17 cellular contexts compared by ENCODE assay signal in genomic region chr1:94096797-94097549, GRCh38. TPM values are rescaled to one million over a fixed set of nuclear protein-coding genes. Genes with fewer than 3 reads are reported as not detected.
DNase-seq lines count a peak whose midpoint lies in the region; ATAC-seq and TF ChIP-seq lines count a peak whose summit lies in the region.
"Had no signal": no experiment of that assay in that cellular context is flagged by ENCODE, and none has a peak within 500 bp of the region (broad histone marks: within the 10 kb centered on the region; RNA-seq: fewer than 3 reads in every experiment).

No MANE protein-coding gene starts in this region.

- H3K4me3 ChIP-seq in GM23248 (no peak overlapping the region), lower lobe of right lung (no peak overlapping the region), stomach smooth muscle (ENCODE audit: low read length in 2 of 2) (no peak overlapping the region)

- H3K36me3 Mint-ChIP-seq in activated naive CD8-positive, alpha-beta T cell treated with anti-CD3 and anti-CD28 coated beads, Interleukin-2, amount 50 U/mL, for 24 hours (ENCODE audit: low read depth): no peaks in the 10 kb centered on the region

- in situ Hi-C loops in GM23248 (cut with MboI): no loop called here

- no peak overlapping the region for H3K4me3 Mint-ChIP-seq in activated naive CD8-positive, alpha-beta T cell treated with anti-CD3 and anti-CD28 coated beads, Interleukin-2, amount 50 U/mL, for 24 hours

- no peak overlapping the region for H3K27ac Mint-ChIP-seq in activated naive CD8-positive, alpha-beta T cell treated with anti-CD3 and anti-CD28 coated beads, Interleukin-2, amount 50 U/mL, for 24 hours

- H3F3A ChIP-seq in GM23248 (ENCODE audit: insufficient read depth): no peaks in the 10 kb centered on the region; the same call in 1 of the 2 replicates

- H3K9me3 Mint-ChIP-seq in activated naive CD8-positive, alpha-beta T cell treated with anti-CD3 and anti-CD28 coated beads, Interleukin-2, amount 50 U/mL, for 24 hours: no peaks in the 10 kb centered on the region

- H3K4me1 ChIP-seq in GM23248 (ENCODE audit: insufficient read depth): peaks cover 28% of the 10 kb centered on the region
- peaks cover 48% of the 10 kb centered on the region for H3K4me1 ChIP-seq in lower lobe of right lung
- peaks cover 40% of the 10 kb centered on the region for H3K4me1 ChIP-seq in stomach smooth muscle (ENCODE audit: control insufficient read depth, insufficient read depth, low read length)

- intact Hi-C loops in lower lobe of right lung (cut with DNase I): no loop called here

- 59 to 60% methylated on average over 10 of the region's 10 CpGs for WGBS in GM23248 (ENCODE audit: low coverage in 1 of 2, low lambda C conversion rate in 2 of 2, missing lambda C conversion rate in 2 of 2), 2 experiments

- no peak overlapping the region for H2AFZ ChIP-seq in GM23248

- H3K9me3 ChIP-seq in GM23248 (ENCODE audit: low read depth): no peaks in the 10 kb centered on the region
- H3K9me3 ChIP-seq in lower lobe of right lung: no peaks in the 10 kb centered on the region
- H3K9me3 ChIP-seq in stomach smooth muscle (ENCODE audit: control insufficient read depth in 2 of 2, low read length in 2 of 2): no peaks in the 10 kb centered on the region
- H3K9me3 ChIP-seq: neutrophil had no signal

- H3K79me2 ChIP-seq in GM23248 (ENCODE audit: insufficient read depth): no peaks in the 10 kb centered on the region

- no peaks in the 10 kb centered on the region for H3K9me2 ChIP-seq in GM23248 (ENCODE audit: insufficient read depth)

- H3K27me3 Mint-ChIP-seq in activated naive CD8-positive, alpha-beta T cell treated with anti-CD3 and anti-CD28 coated beads, Interleukin-2, amount 50 U/mL, for 24 hours: no peaks in the 10 kb centered on the region

- H3K9ac ChIP-seq in GM23248 (no peak overlapping the region), stomach smooth muscle (ENCODE audit: low read length in 2 of 2) (no peak overlapping the region)

- TF ChIP-seq CTCF in lower lobe of right lung (IDR thresholded peaks at IDR 0.05): no peak

- no peak for ATAC-seq in lower lobe of right lung
- ATAC-seq in activated naive CD8-positive, alpha-beta T cell treated with anti-CD3 and anti-CD28 coated beads, Interleukin-2, amount 50 U/mL, for 24 hours: no peak
- no peak for ATAC-seq in left lobe of liver

- H3K4me1 Mint-ChIP-seq in activated naive CD8-positive, alpha-beta T cell treated with anti-CD3 and anti-CD28 coated beads, Interleukin-2, amount 50 U/mL, for 24 hours: peaks cover 10% of the 10 kb centered on the region

- H3K27ac ChIP-seq in GM23248 (no peak overlapping the region), cingulate gyrus (ENCODE audit: low read depth, low read length) (peak overlapping the region; percentile 49), lower lobe of right lung (peak overlapping the region; percentile 79), stomach smooth muscle (ENCODE audit: low read length) (peak overlapping the region; percentile 31)
- H3K27ac ChIP-seq: C4-2B, neutrophil, VCaP had no signal

- H3K36me3 ChIP-seq in GM23248 (ENCODE audit: low read depth) (no peaks in the 10 kb centered on the region), lower lobe of right lung (no peaks in the 10 kb centered on the region), stomach smooth muscle (ENCODE audit: control insufficient read depth in 2 of 2, insufficient read depth in 2 of 2, low read length in 2 of 2) (no peaks in the 10 kb centered on the region)
- H3K36me3 ChIP-seq: neutrophil had no signal

- DNase-seq in GM23248 (peak; percentile 28), lower lobe of right lung (no peak), hippocampal formation (lab: John Stamatoyannopoulos, UW) (no peak), left lobe of liver (ENCODE audit: low spot score) (no peak), NCI-H1092 (lab: John Stamatoyannopoulos, UW) (no peak)
- DNase-seq in activated naive CD8-positive, alpha-beta T cell treated with anti-CD3 and anti-CD28 coated beads, Interleukin-2, amount 50 U/mL, for 24 hours: no peak
- DNase-seq: activated T-cell treated with anti-CD3 and anti-CD28 coated beads for 4 hours; GF-D8; NCI-H510A; SHP77; stimulated activated CD4-positive, alpha-beta T cell treated with anti-CD3 and anti-CD28 coated beads, Interleukin-4, amount 100 ng/mL, for 24 hours had no signal

- H3K4me2 ChIP-seq in GM23248 (ENCODE audit: unreplicated experiment): no peak overlapping the region

- no peaks in the 10 kb centered on the region for H4K20me1 ChIP-seq in GM23248 (ENCODE audit: insufficient read depth)

- H3K27me3 ChIP-seq in GM23248 (replicated peaks; ENCODE audit: insufficient read depth) (no peaks in the 10 kb centered on the region), lower lobe of right lung (ENCODE audit: low read depth) (no peaks in the 10 kb centered on the region), stomach smooth muscle (ENCODE audit: control insufficient read depth in 1 of 2, insufficient read depth in 2 of 2, low read length in 2 of 2) (no peaks in the 10 kb centered on the region)

RNA-seq across cellular contexts. Expression of gene ABCA4, which starts 24.0 kb away (rescaled TPM):
- total RNA-seq in GM23248 (2014; rRNA removed; shearing (Covaris generic)): 0.63 and 3.7 TPM in 2 replicates
- polyA plus RNA-seq in GM23248 (2016; fragmentation: Nextera tagmentation; extraction: Ambion mirVana): 0.20 and 0.25 TPM in 2 replicates
- total RNA-seq in lower lobe of right lung: 1.9 TPM
- total RNA-seq in left lobe of liver: 0.83 TPM
- total RNA-seq: epithelial cell of proximal tubule had no signal
